In the genomic region with DNA sequence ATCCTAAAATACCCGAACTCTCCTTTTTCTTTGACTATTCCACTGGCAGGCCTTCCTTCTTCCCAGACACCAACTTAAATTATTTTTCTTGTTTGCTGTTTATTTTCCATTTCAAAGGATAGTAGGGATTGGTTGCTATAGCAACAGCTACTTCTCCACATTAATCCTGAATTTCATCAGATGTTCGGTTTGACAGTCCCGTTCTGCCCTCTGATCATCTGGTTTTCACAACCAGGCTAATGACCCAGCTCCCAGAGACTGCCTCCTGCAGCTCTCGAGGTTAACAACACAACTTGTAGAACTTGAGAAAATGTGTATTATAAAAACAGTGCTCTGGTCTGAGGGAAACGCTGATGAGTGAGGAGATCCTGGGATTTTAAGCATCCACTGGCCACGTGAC, we compare ENCODE assay signal across 27 cellular contexts. TPM values are rescaled to one million over a fixed set of nuclear protein-coding genes. Genes with fewer than 3 reads are reported as not detected.
A peak's percentile ranks its signal among the peaks of the same experiment; 100 is the strongest.
DNase-seq lines count a peak whose midpoint lies in the region; ATAC-seq and TF ChIP-seq lines count a peak whose summit lies in the region.
"Had no signal": no experiment of that assay in that cellular context is flagged by ENCODE, and none has a peak within 500 bp of the region (broad histone marks: within the 10 kb centered on the region; RNA-seq: fewer than 3 reads in every experiment).

No MANE protein-coding gene starts in this region.

- POLR2A ChIA-PET in Panc1 (lab: Charles Lee) = interaction anchor here (0.7 kb wide), 1 partner anchor 10 kb away, joined by 3 read pairs; no protein-coding TSS in a partner anchor

- H3K4me3 Mint-ChIP-seq in nephron progenitor cell = peak overlapping the region; percentile 13
- H3K4me3 Mint-ChIP-seq: activated B cell treated with CpG ODN at 0.5 μM for 24 hours; activated CD8-positive, alpha-beta T cell treated with anti-CD3 and anti-CD28 coated beads for 36 hours; activated naive CD4-positive, alpha-beta T cell treated with anti-CD3 and anti-CD28 coated beads for 36 hours; CD8-positive, alpha-beta T cell; naive thymus-derived CD4-positive, alpha-beta T cell; stimulated activated effector memory CD8-positive, alpha-beta T cell treated with anti-CD3 and anti-CD28 coated beads, Interleukin-12 subunit alpha, Interleukin-12 subunit beta, amount 100 ng/mL, for 72 hours had no signal

- H3K4me1 Mint-ChIP-seq in nephron progenitor cell = peaks cover 62% of the 10 kb centered on the region
- H3K4me1 Mint-ChIP-seq: activated B cell treated with CpG ODN at 0.5 μM for 24 hours; stimulated activated effector memory CD8-positive, alpha-beta T cell treated with anti-CD3 and anti-CD28 coated beads, Interleukin-12 subunit alpha, Interleukin-12 subunit beta, amount 100 ng/mL, for 72 hours had no signal

- peaks cover 5% of the 10 kb centered on the region for H3K27me3 Mint-ChIP-seq in nephron progenitor cell (ENCODE audit: low read depth, poor library complexity)

- no peaks in the 10 kb centered on the region for H3K27me3 ChIP-seq in Panc1 (ENCODE audit: control insufficient read depth, insufficient read depth, low read length)
- H3K27me3 ChIP-seq: hepatocyte, pancreas, sigmoid colon, thyroid gland had no signal

- no peak overlapping the region for H3K27ac Mint-ChIP-seq in nephron progenitor cell
- H3K27ac Mint-ChIP-seq: activated B cell treated with CpG ODN at 0.5 μM for 24 hours; activated CD8-positive, alpha-beta T cell treated with anti-CD3 and anti-CD28 coated beads for 36 hours; activated naive CD4-positive, alpha-beta T cell treated with anti-CD3 and anti-CD28 coated beads for 36 hours; CD8-positive, alpha-beta T cell; naive thymus-derived CD4-positive, alpha-beta T cell; stimulated activated effector memory CD8-positive, alpha-beta T cell treated with anti-CD3 and anti-CD28 coated beads, Interleukin-12 subunit alpha, Interleukin-12 subunit beta, amount 100 ng/mL, for 72 hours had no signal

- DNase-seq in AG20443 (ENCODE audit: low spot score) (peak; percentile 26), Panc1 (ENCODE audit: low read depth, low spot score) (no peak), coronary artery (ENCODE audit: low spot score) (no peak), nephron progenitor cell (no peak), posterior cingulate gyrus (no peak), NCI-H1048 (lab: John Stamatoyannopoulos, UW) (no peak)
- DNase-seq: activated B cell treated with CpG ODN at 0.5 μM for 24 hours; activated CD8-positive, alpha-beta T cell treated with anti-CD3 and anti-CD28 coated beads for 36 hours; activated naive CD4-positive, alpha-beta T cell treated with anti-CD3 and anti-CD28 coated beads for 36 hours; activated T-cell treated with anti-CD3 and anti-CD28 coated beads, Interleukin-2, amount 50 U/mL, for 1 hour; CD8-positive, alpha-beta T cell; cortex of kidney; DMS53; mammary epithelial cell; MV-4-11; naive thymus-derived CD4-positive, alpha-beta T cell; NCI-H1694 treated with DMSO at 0.1 percent for 48 hours; NCI-H446 treated with DMSO at 0.1 percent for 48 hours; NK-92 treated with Interleukin-12 subunit alpha and Interleukin-12 subunit beta, amount 100 ng/mL, for 24 hours; pancreas; sigmoid colon; SK-N-SH; thyroid gland had no signal

- H3K9me3 ChIP-seq in Panc1 (ENCODE audit: control insufficient read depth, insufficient read depth, low read depth, low read length) = no peaks in the 10 kb centered on the region
- H3K9me3 ChIP-seq: pancreas, sigmoid colon, SK-N-SH, thyroid gland had no signal

- ATAC-seq in Panc1 (no peak), HG02759 (IDR thresholded peaks at IDR 0.05; ENCODE audit: unreplicated experiment) (no peak), HG02852 (IDR thresholded peaks at IDR 0.05; ENCODE audit: unreplicated experiment) (no peak)
- ATAC-seq: activated CD8-positive, alpha-beta T cell treated with anti-CD3 and anti-CD28 coated beads for 36 hours; CD8-positive, alpha-beta T cell; naive thymus-derived CD4-positive, alpha-beta T cell; pancreas; stimulated activated effector memory CD8-positive, alpha-beta T cell treated with anti-CD3 and anti-CD28 coated beads, Interleukin-12 subunit alpha, Interleukin-12 subunit beta, amount 100 ng/mL, for 72 hours had no signal

- CTCF ChIA-PET in Panc1 (lab: Charles Lee) = no interaction called here

- TF ChIP-seq CTCF in Panc1 (IDR thresholded peaks at IDR 0.05) (no peak), coronary artery (IDR thresholded peaks at IDR 0.05) (no peak), nephron progenitor cell (IDR thresholded peaks at IDR 0.05) (no peak)

- peaks cover 47% of the 10 kb centered on the region for H3K4me1 ChIP-seq in Panc1 (ENCODE audit: control insufficient read depth, insufficient read depth, low read length)

- no TSS peak for BruUV-seq in Panc1 (replicated peaks; lab: Mats Ljungman, UMichigan)

- in situ Hi-C loops in Panc1 (cut with HindIII; ENCODE audit: low pct_unique_long_range_greater_than_20kb, low sequenced_read_pairs) = no loop called here

- H3K27ac ChIP-seq in Panc1 (ENCODE audit: low read length) = peak overlapping the region; percentile 48; the same call in 1 of the 2 replicates
- peak overlapping the region; percentile 40 to 96 for H3K27ac ChIP-seq in coronary artery
- H3K27ac ChIP-seq: hepatocyte, pancreas, sigmoid colon, thyroid gland had no signal

- intact Hi-C loops in Panc1 (cut with micrococcal nuclease; ENCODE audit: unreplicated experiment) = no loop called here
- intact Hi-C loops in posterior cingulate gyrus (cut with DNase I) = no loop called here

- peaks cover 47% of the 10 kb centered on the region for H3K36me3 Mint-ChIP-seq in nephron progenitor cell (ENCODE audit: low read depth)
- H3K36me3 Mint-ChIP-seq: CD8-positive, alpha-beta T cell; naive thymus-derived CD4-positive, alpha-beta T cell; stimulated activated effector memory CD8-positive, alpha-beta T cell treated with anti-CD3 and anti-CD28 coated beads, Interleukin-12 subunit alpha, Interleukin-12 subunit beta, amount 100 ng/mL, for 72 hours had no signal

- no peaks in the 10 kb centered on the region for H3K9me3 Mint-ChIP-seq in nephron progenitor cell
- H3K9me3 Mint-ChIP-seq: activated B cell treated with CpG ODN at 0.5 μM for 24 hours; activated CD8-positive, alpha-beta T cell treated with anti-CD3 and anti-CD28 coated beads for 36 hours; activated naive CD4-positive, alpha-beta T cell treated with anti-CD3 and anti-CD28 coated beads for 36 hours; CD8-positive, alpha-beta T cell; naive thymus-derived CD4-positive, alpha-beta T cell; stimulated activated effector memory CD8-positive, alpha-beta T cell treated with anti-CD3 and anti-CD28 coated beads, Interleukin-12 subunit alpha, Interleukin-12 subunit beta, amount 100 ng/mL, for 72 hours had no signal

- H3K36me3 ChIP-seq in Panc1 (ENCODE audit: control insufficient read depth, insufficient read depth, low read length) = no peaks in the 10 kb centered on the region
- H3K36me3 ChIP-seq: pancreas, sigmoid colon, thyroid gland had no signal

- H3K4me3 ChIP-seq in Panc1 (ENCODE audit: low read depth in 2 of 2, low read length in 2 of 2) = no peak overlapping the region
- H3K4me3 ChIP-seq in coronary artery = no peak overlapping the region
- H3K4me3 ChIP-seq: hepatocyte, pancreas, sigmoid colon, thyroid gland had no signal

RNA-seq across cellular contexts. Expression of a gene that starts 45.5 kb away (rescaled TPM):
- 50.3 TPM for total RNA-seq in Panc1 (2021; ENCODE audit: unreplicated experiment)
- 33.2 TPM for polyA plus RNA-seq in Panc1 (2012; ENCODE audit: insufficient read length)
- total RNA-seq: activated B cell treated with CpG ODN at 0.5 μM for 24 hours; activated CD8-positive, alpha-beta T cell treated with anti-CD3 and anti-CD28 coated beads for 36 hours; activated naive CD4-positive, alpha-beta T cell treated with anti-CD3 and anti-CD28 coated beads for 36 hours had no signal
- polyA plus RNA-seq: naive thymus-derived CD4-positive, alpha-beta T cell had no signal
